ENCODE assay signal across 15 cellular contexts in the genomic region with DNA sequence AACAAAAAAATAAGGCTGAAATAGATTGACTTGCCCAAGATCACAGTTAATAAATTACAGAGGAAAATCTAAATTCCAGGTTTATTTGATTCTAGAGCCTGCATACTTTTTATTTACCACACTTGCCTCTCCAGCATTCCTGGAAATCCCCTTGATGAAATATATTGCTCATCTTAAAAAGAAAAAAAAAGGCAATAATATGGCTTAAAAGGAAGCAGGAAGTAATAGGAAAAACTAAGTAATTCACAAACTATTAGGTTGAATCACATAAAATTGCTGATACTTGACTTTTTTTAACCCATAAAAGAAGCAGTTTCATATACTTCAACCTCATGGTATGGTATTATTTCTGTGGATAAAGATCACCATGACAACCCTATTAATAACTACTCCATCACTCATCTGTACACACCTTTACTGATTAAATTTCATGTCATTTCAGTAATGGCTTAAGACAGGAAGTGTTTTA. TPM values are rescaled to one million over a fixed set of nuclear protein-coding genes. Genes with fewer than 3 reads are reported as not detected.
A peak's percentile ranks its signal among the peaks of the same experiment; 100 is the strongest.
DNase-seq lines count a peak whose midpoint lies in the region; ATAC-seq and TF ChIP-seq lines count a peak whose summit lies in the region.
"Had no signal": no experiment of that assay in that cellular context is flagged by ENCODE, and none has a peak within 500 bp of the region (broad histone marks: within the 10 kb centered on the region; RNA-seq: fewer than 3 reads in every experiment).

No MANE protein-coding gene starts in this region.

- no peaks in the 10 kb centered on the region for H3K9me3 Mint-ChIP-seq in activated CD4-positive, alpha-beta T cell treated with anti-CD3 and anti-CD28 coated beads, Interleukin-2, amount 10 ng/mL, durations not matched to agents 24 days and 14 days
- H3K9me3 Mint-ChIP-seq in stimulated activated effector memory CD8-positive, alpha-beta T cell treated with anti-CD3 and anti-CD28 coated beads, Interleukin-12 subunit alpha, Interleukin-12 subunit beta, amount 100 ng/mL, for 72 hours = no peaks in the 10 kb centered on the region
- H3K9me3 Mint-ChIP-seq: activated CD4-positive, alpha-beta T cell treated with anti-CD3 and anti-CD28 coated beads, Interleukin-2, amount 10 ng/mL, durations not matched to agents 7 days and 5 days had no signal

- peak overlapping the region; percentile 49 for H3K27ac ChIP-seq in PC-3 (ENCODE audit: low read length)
- H3K27ac ChIP-seq in epithelial cell of prostate = peak overlapping the region; percentile 89
- H3K27ac ChIP-seq: suprapubic skin had no signal

- peaks cover 18% of the 10 kb centered on the region for H3K4me1 Mint-ChIP-seq in activated CD4-positive, alpha-beta T cell treated with anti-CD3 and anti-CD28 coated beads, Interleukin-2, amount 10 ng/mL, durations not matched to agents 24 days and 14 days
- H3K4me1 Mint-ChIP-seq in stimulated activated effector memory CD8-positive, alpha-beta T cell treated with anti-CD3 and anti-CD28 coated beads, Interleukin-12 subunit alpha, Interleukin-12 subunit beta, amount 100 ng/mL, for 72 hours = peaks cover 13% of the 10 kb centered on the region

- no peaks in the 10 kb centered on the region for H3K9me2 ChIP-seq in PC-3 (replicated peaks; ENCODE audit: low read length)

- H3K36me3 Mint-ChIP-seq in activated CD4-positive, alpha-beta T cell treated with anti-CD3 and anti-CD28 coated beads, Interleukin-2, amount 10 ng/mL, durations not matched to agents 24 days and 14 days (ENCODE audit: low read depth) = peaks cover 15% of the 10 kb centered on the region
- H3K36me3 Mint-ChIP-seq in stimulated activated effector memory CD8-positive, alpha-beta T cell treated with anti-CD3 and anti-CD28 coated beads, Interleukin-12 subunit alpha, Interleukin-12 subunit beta, amount 100 ng/mL, for 72 hours = no peaks in the 10 kb centered on the region

- TF ChIP-seq CTCF in PC-3 (conservative IDR thresholded peaks at IDR 0.05; ENCODE audit: low read depth, low read length) = no peak

- H3K4me3 Mint-ChIP-seq in activated CD4-positive, alpha-beta T cell treated with anti-CD3 and anti-CD28 coated beads, Interleukin-2, amount 10 ng/mL, durations not matched to agents 24 days and 14 days = no peak overlapping the region
- H3K4me3 Mint-ChIP-seq in stimulated activated effector memory CD8-positive, alpha-beta T cell treated with anti-CD3 and anti-CD28 coated beads, Interleukin-12 subunit alpha, Interleukin-12 subunit beta, amount 100 ng/mL, for 72 hours = no peak overlapping the region
- H3K4me3 Mint-ChIP-seq: activated CD4-positive, alpha-beta T cell treated with anti-CD3 and anti-CD28 coated beads, Interleukin-2, amount 10 ng/mL, durations not matched to agents 7 days and 5 days had no signal

- H3F3A ChIP-seq in PC-3 (ENCODE audit: low read length, unreplicated experiment) = no peaks in the 10 kb centered on the region

- peak overlapping the region; percentile 30; the same call in 1 of the 2 replicates for H3K4me3 ChIP-seq in PC-3 (ENCODE audit: low read length)
- H3K4me3 ChIP-seq: suprapubic skin had no signal

- CTCF ChIA-PET in PC-3 (lab: Charles Lee) = interaction anchor here (0.7 kb wide), 1 partner anchor 138 kb away, joined by 4 read pairs; no protein-coding TSS in a partner anchor

- no peak for DNase-seq in activated CD4-positive, alpha-beta T cell treated with anti-CD3 and anti-CD28 coated beads, Interleukin-2, amount 10 ng/mL, durations not matched to agents 24 days and 14 days
- DNase-seq in activated CD4-positive, alpha-beta T cell treated with anti-CD3 and anti-CD28 coated beads for 48 hours = no peak
- peak; percentile 19 for DNase-seq in PC-3
- no peak for DNase-seq in epithelial cell of prostate (ENCODE audit: low read depth, low spot score)
- no peak for DNase-seq in stimulated activated effector memory CD8-positive, alpha-beta T cell treated with anti-CD3 and anti-CD28 coated beads, Interleukin-12 subunit alpha, Interleukin-12 subunit beta, amount 100 ng/mL, for 72 hours (ENCODE audit: low spot score in 2 of 2)
- no peak for DNase-seq in NCI-H1436 treated with DMSO at 0.1 percent for 48 hours (lab: John Stamatoyannopoulos, UW)
- DNase-seq in NCI-H345 (lab: John Stamatoyannopoulos, UW) = no peak
- DNase-seq: activated CD4-positive, alpha-beta T cell treated with anti-CD3 and anti-CD28 coated beads, Interleukin-2, amount 10 ng/mL, durations not matched to agents 7 days and 5 days; anterior cingulate cortex; GF-D8; KG1; occipital lobe; stimulated activated CD4-positive, alpha-beta T cell treated with anti-CD3 and anti-CD28 coated beads, Interleukin-4, amount 100 ng/mL, for 1 hour had no signal

- POLR2A ChIA-PET in PC-3 (lab: Charles Lee; ENCODE audit: unreplicated experiment) = no interaction called here

- no peaks in the 10 kb centered on the region for H4K20me1 ChIP-seq in PC-3 (ENCODE audit: low read length)

- H3K27me3 Mint-ChIP-seq in activated CD4-positive, alpha-beta T cell treated with anti-CD3 and anti-CD28 coated beads, Interleukin-2, amount 10 ng/mL, durations not matched to agents 24 days and 14 days = no peaks in the 10 kb centered on the region
- H3K27me3 Mint-ChIP-seq: activated CD4-positive, alpha-beta T cell treated with anti-CD3 and anti-CD28 coated beads, Interleukin-2, amount 10 ng/mL, durations not matched to agents 7 days and 5 days had no signal

- no TSS peak for BruUV-seq in PC-3 (replicated peaks; lab: Mats Ljungman, UMichigan)

- ATAC-seq in PC-3 = peak; percentile 4; the same call in 1 of the 2 replicates
- peak; percentile 67 for ATAC-seq in stimulated activated effector memory CD8-positive, alpha-beta T cell treated with anti-CD3 and anti-CD28 coated beads, Interleukin-12 subunit alpha, Interleukin-12 subunit beta, amount 100 ng/mL, for 72 hours
- no peak for ATAC-seq in HG03139 (IDR thresholded peaks at IDR 0.05; ENCODE audit: unreplicated experiment)

- H2AFZ ChIP-seq in PC-3 (ENCODE audit: low read length) = 0 out of 2 replicates have a peak overlapping the region, but pooled peaks have one; percentile 4

- H3K4me2 ChIP-seq in PC-3 (ENCODE audit: low read length) = peak overlapping the region; percentile 66

- H3K27me3 ChIP-seq in PC-3 (ENCODE audit: low read length) = no peaks in the 10 kb centered on the region
- H3K27me3 ChIP-seq: suprapubic skin had no signal

- H3K9ac ChIP-seq in PC-3 (ENCODE audit: low read length) = peak overlapping the region; percentile 1; the same call in 1 of the 2 replicates

- intact Hi-C loops in activated CD4-positive, alpha-beta T cell treated with anti-CD3 and anti-CD28 coated beads, Interleukin-2, amount 10 ng/mL, durations not matched to agents 24 days and 14 days (cut with micrococcal nuclease) = loop anchor here (10.0 kb wide), 1 partner anchor 672 kb away; no protein-coding TSS in a partner anchor
- intact Hi-C loops in PC-3 (cut with micrococcal nuclease) = no loop called here

- no peaks in the 10 kb centered on the region for H3K9me3 ChIP-seq in PC-3 (ENCODE audit: low read length)
- H3K9me3 ChIP-seq: suprapubic skin had no signal

- H3K79me2 ChIP-seq in PC-3 (ENCODE audit: low read length) = no peaks in the 10 kb centered on the region

- H3K27ac Mint-ChIP-seq in activated CD4-positive, alpha-beta T cell treated with anti-CD3 and anti-CD28 coated beads, Interleukin-2, amount 10 ng/mL, durations not matched to agents 24 days and 14 days = peak overlapping the region; percentile 20
- H3K27ac Mint-ChIP-seq in stimulated activated effector memory CD8-positive, alpha-beta T cell treated with anti-CD3 and anti-CD28 coated beads, Interleukin-12 subunit alpha, Interleukin-12 subunit beta, amount 100 ng/mL, for 72 hours = peak overlapping the region; percentile 67
- H3K27ac Mint-ChIP-seq: activated CD4-positive, alpha-beta T cell treated with anti-CD3 and anti-CD28 coated beads, Interleukin-2, amount 10 ng/mL, durations not matched to agents 7 days and 5 days had no signal

- no peaks in the 10 kb centered on the region for H3K36me3 ChIP-seq in PC-3 (ENCODE audit: low read depth, low read length)
- H3K36me3 ChIP-seq: suprapubic skin had no signal

- peaks cover 55% of the 10 kb centered on the region for H3K4me1 ChIP-seq in PC-3 (ENCODE audit: insufficient read depth, low read length)

RNA-seq across cellular contexts. Expression of a gene that starts 52.9 kb away (rescaled TPM):
- 91.8 and 93.5 TPM in 2 replicates for total RNA-seq in activated CD4-positive, alpha-beta T cell treated with anti-CD3 and anti-CD28 coated beads, Interleukin-2, amount 10 ng/mL, durations not matched to agents 24 days and 14 days
- total RNA-seq in PC-3 (2014; rRNA removed) = 74.1 and 94.8 TPM in 2 replicates
